8 cellular contexts compared by ENCODE assay signal in the genomic region with DNA sequence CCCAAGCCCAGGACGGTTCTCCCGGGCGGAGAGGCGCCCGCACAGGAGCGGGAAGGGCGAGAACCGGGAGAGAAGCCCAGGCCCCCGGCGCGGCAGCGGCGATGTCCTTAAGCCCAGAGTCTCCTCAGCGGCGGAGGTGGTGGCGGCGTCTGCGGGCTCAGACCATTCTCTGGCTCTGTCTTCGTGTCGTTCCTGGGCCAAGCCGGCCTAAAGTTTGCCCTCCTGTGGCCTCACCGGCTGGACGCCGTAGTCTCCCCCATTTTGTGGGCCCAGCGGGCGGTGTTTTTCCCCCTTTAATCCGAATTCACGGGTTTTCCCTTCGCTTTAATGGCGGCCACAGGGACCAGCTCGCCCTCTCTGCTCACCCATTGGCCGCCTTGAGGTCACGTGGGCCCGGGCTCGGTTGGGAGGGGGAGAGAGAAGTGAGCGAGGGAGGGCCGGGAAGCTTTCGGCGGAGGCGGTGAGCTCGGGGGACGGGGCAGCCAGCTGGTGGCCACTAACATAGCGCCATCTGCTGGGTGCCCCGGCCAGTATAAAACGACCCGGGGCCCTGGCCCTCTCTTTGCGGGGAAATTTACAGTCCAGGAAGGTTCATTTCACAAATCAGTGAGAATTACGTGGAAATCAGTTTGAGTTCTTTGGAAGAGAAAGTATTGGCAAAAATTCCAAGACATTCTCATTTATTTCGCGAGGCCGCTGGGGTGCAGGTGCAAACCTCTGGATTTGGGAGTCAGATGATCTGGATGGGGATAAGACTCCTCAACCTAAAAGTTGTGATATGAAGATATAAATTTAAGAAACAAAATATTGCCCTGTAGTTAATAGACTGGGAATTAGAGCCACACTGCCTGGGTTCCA. TPM values are rescaled to one million over a fixed set of nuclear protein-coding genes. Genes with fewer than 3 reads are reported as not detected.
A peak's percentile ranks its signal among the peaks of the same experiment; 100 is the strongest.
DNase-seq lines count a peak whose midpoint lies in the region; ATAC-seq and TF ChIP-seq lines count a peak whose summit lies in the region.

No MANE protein-coding gene starts in this region.

- peaks cover 5% of the 10 kb centered on the region for H3K36me3 Mint-ChIP-seq in activated naive CD8-positive, alpha-beta T cell

- H3K27ac ChIP-seq in testis = peak overlapping the region; percentile 97 to 100

- H3K36me3 ChIP-seq in testis (ENCODE audit: low read depth, missing control alignments) = no peaks in the 10 kb centered on the region

- peak overlapping the region; percentile 99 for H3K27ac Mint-ChIP-seq in activated naive CD8-positive, alpha-beta T cell

- peak overlapping the region; percentile 97 for H3K4me3 Mint-ChIP-seq in activated naive CD8-positive, alpha-beta T cell

- 1 to 2% methylated on average over 35 to 50 of the region's 51 CpGs for WGBS in testis, 2 donors

- peaks cover 15% of the 10 kb centered on the region for H3K4me1 ChIP-seq in testis

- ATAC-seq in HG02623 (IDR thresholded peaks at IDR 0.05; ENCODE audit: unreplicated experiment) (peak; percentile 95), SK-N-SH treated with all-trans-retinoic acid at 6 μM for 48 hours (peak; percentile 96), omental fat pad (ENCODE audit: low FRiP score) (peak; percentile 98)

- no peaks in the 10 kb centered on the region for H3K27me3 Mint-ChIP-seq in activated naive CD8-positive, alpha-beta T cell

- H3K4me1 Mint-ChIP-seq in activated naive CD8-positive, alpha-beta T cell (ENCODE audit: low read depth) = peaks cover 35% of the 10 kb centered on the region

- peak overlapping the region; percentile 100 for H3K4me3 ChIP-seq in GM12864 (ENCODE audit: low read depth, low read length)
- H3K4me3 ChIP-seq in testis = peak overlapping the region; percentile 77 to 98

- peak; percentile 66 for TF ChIP-seq POLR2A in testis (IDR thresholded peaks at IDR 0.05)

- H3K9me3 ChIP-seq in testis = no peaks in the 10 kb centered on the region

- no peaks in the 10 kb centered on the region for H3K27me3 ChIP-seq in testis

- no peaks in the 10 kb centered on the region for H3K9me3 Mint-ChIP-seq in activated naive CD8-positive, alpha-beta T cell (ENCODE audit: low read depth)

- peak; percentile 72 for TF ChIP-seq CTCF in GM12864 (IDR thresholded peaks at IDR 0.05; ENCODE audit: low read depth, low read length, missing control alignments)
- peak in 1 of 3 donors; percentile 68 for TF ChIP-seq CTCF in omental fat pad (IDR thresholded peaks at IDR 0.05)
- peak; percentile 89 to 95 (median 93) for TF ChIP-seq CTCF in testis (IDR thresholded peaks at IDR 0.05)

- DNase-seq in GM12864 (ENCODE audit: low read depth) = peak; percentile 89
- peak; percentile 96 for DNase-seq in NCI-H1092 treated with DMSO at 0.1 percent for 48 hours (lab: John Stamatoyannopoulos, UW)
- peak; percentile 98 for DNase-seq in glomerular visceral epithelial cell (ENCODE audit: extremely low spot score)
- peak; percentile 98 for DNase-seq in omental fat pad (ENCODE audit: low spot score)
- DNase-seq in testis = peak; percentile 99

- intact Hi-C loops in testis (cut with DNase I; ENCODE audit: low total_unique reads) = loop anchor here (10.0 kb wide), 1 partner anchor 141 kb away; the partner anchor contains the start of gene INTS2

TF ChIP-seq in SK-N-SH treated with all-trans-retinoic acid at 6 μM for 48 hours, 23 proteins besides CTCF, POLR2A, EP300 and RAD21:
- no peak for TF ChIP-seq ESRRG (CRISPR knock-in tag; IDR thresholded peaks at IDR 0.05)
- 0 out of 2 replicates have a peak, but pooled peaks have one; percentile 54 for TF ChIP-seq TSHZ2 (CRISPR knock-in tag; IDR thresholded peaks at IDR 0.05)

RNA-seq across cellular contexts. Expression of gene MED13, which starts 0.8 kb away (rescaled TPM):
- total RNA-seq in omental fat pad (10 to 100 TPM; 79.8 to 88.4 (median 87.4) TPM), testis (100 to 1,000 TPM in 1 of 2 donors, 10 to 100 TPM in 1; 98.7 to 145 TPM)
- polyA plus RNA-seq in testis (ENCODE audit: insufficient read depth, low read depth, low replicate concordance) = 44.0 TPM

Comparison
In these comparisons a context has a peak if more than half of its experiments do, and no peak if none do; other contexts are left out.
1. Peak in every context shown above with its lines: DNase-seq, ATAC-seq, H3K4me3 ChIP-seq and H3K27ac ChIP-seq.